In the genomic region with DNA sequence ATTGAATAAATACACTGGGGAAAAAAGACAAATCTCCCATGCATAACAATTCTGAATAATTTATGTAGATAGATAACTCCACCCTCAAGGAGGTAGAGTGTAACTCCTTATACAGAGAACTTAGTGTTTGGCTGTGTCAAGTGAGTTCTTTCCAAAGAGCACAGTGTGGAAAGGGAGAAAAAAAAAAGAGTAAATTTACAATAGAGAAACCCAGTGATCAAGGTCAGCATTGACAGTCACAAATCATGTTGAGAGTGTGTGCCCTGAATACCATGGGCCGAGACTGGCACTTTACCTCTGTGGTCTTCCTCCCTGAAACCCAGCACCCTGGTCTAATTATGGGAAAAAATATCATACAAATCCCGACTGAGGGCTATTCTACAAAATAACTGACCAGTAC, we compare ENCODE assay signal across 27 cellular contexts. TPM values are rescaled to one million over a fixed set of nuclear protein-coding genes. Genes with fewer than 3 reads are reported as not detected.
"Had no signal": no experiment of that assay in that cellular context is flagged by ENCODE, and none has a peak within 500 bp of the region (broad histone marks: within the 10 kb centered on the region; RNA-seq: fewer than 3 reads in every experiment).

No MANE protein-coding gene starts in this region.

- H3K4me3 ChIP-seq: esophagus muscularis mucosa, heart left ventricle, left lung, neural progenitor cell, right atrium auricular region, thyroid gland, upper lobe of left lung, vagina had no signal

- ATAC-seq: activated naive CD4-positive, alpha-beta T cell treated with anti-CD3 and anti-CD28 coated beads, Interleukin-2, amount 50 U/mL, for 72 hours; activated T-cell treated with anti-CD3 and anti-CD28 coated beads, Interleukin-2, amount 50 U/mL, for 72 hours; heart left ventricle; left lung; stimulated activated naive CD8-positive, alpha-beta T cell treated with anti-CD3 and anti-CD28 coated beads, Interleukin-15, amount 100 ng/mL, for 72 hours had no signal

- DNase-seq: activated CD4-positive, alpha-beta T cell treated with anti-CD3 and anti-CD28 coated beads for 36 hours; activated CD4-positive, CD25-positive, alpha-beta regulatory T cell; activated naive CD4-positive, alpha-beta T cell; activated T-cell treated with anti-CD3 and anti-CD28 coated beads for 4 hours; activated T-cell treated with anti-CD3 and anti-CD28 coated beads, Interleukin-2, amount 50 U/mL, for 72 hours; anterior cingulate cortex; dermis blood vessel endothelial cell; effector CD4-positive, alpha-beta T cell; foreskin keratinocyte; heart left ventricle; hypothalamus; left lung; occipital lobe; stimulated activated CD4-positive, alpha-beta T cell treated with anti-CD3 and anti-CD28 coated beads, Interleukin-15, amount 100 ng/mL, for 24 hours; stimulated activated CD4-positive, alpha-beta T cell treated with anti-CD3 and anti-CD28 coated beads, Interleukin-2, amount 100 ng/mL, for 24 hours; stimulated activated naive CD8-positive, alpha-beta T cell treated with anti-CD3 and anti-CD28 coated beads, Interleukin-15, amount 100 ng/mL, for 72 hours; substantia nigra; thyroid gland; upper lobe of left lung had no signal

- H2AFZ ChIP-seq: neural progenitor cell, parathyroid adenoma had no signal

- H3K27ac Mint-ChIP-seq: activated CD4-positive, alpha-beta T cell treated with anti-CD3 and anti-CD28 coated beads for 36 hours; activated naive CD4-positive, alpha-beta T cell treated with anti-CD3 and anti-CD28 coated beads, Interleukin-2, amount 50 U/mL, for 72 hours; activated T-cell treated with anti-CD3 and anti-CD28 coated beads, Interleukin-2, amount 50 U/mL, for 72 hours; neural progenitor cell; stimulated activated naive CD8-positive, alpha-beta T cell treated with anti-CD3 and anti-CD28 coated beads, Interleukin-15, amount 100 ng/mL, for 72 hours had no signal

- H3K27ac ChIP-seq: esophagus muscularis mucosa, foreskin keratinocyte, neural progenitor cell, parathyroid adenoma, right atrium auricular region, thyroid gland, upper lobe of left lung, vagina had no signal

- H3K36me3 Mint-ChIP-seq: neural progenitor cell had no signal

- H3K9me3 ChIP-seq: esophagus muscularis mucosa, heart left ventricle, left lung, right atrium auricular region, thyroid gland, upper lobe of left lung, vagina had no signal

- H3K4me2 ChIP-seq: neural progenitor cell had no signal

- H3K27me3 ChIP-seq: heart left ventricle, left lung, right atrium auricular region, thyroid gland, upper lobe of left lung, vagina had no signal

- H3K9ac ChIP-seq: neural progenitor cell, parathyroid adenoma had no signal

- H3K79me2 ChIP-seq: parathyroid adenoma had no signal

- H3K4me1 ChIP-seq: foreskin keratinocyte, neural progenitor cell, parathyroid adenoma, thyroid gland had no signal

- H3K36me3 ChIP-seq: esophagus muscularis mucosa, neural progenitor cell, right atrium auricular region, thyroid gland, upper lobe of left lung, vagina had no signal

- H3K27me3 Mint-ChIP-seq: activated CD4-positive, alpha-beta T cell treated with anti-CD3 and anti-CD28 coated beads for 36 hours; central memory CD8-positive, alpha-beta T cell; stimulated activated naive CD8-positive, alpha-beta T cell treated with anti-CD3 and anti-CD28 coated beads, Interleukin-15, amount 100 ng/mL, for 72 hours had no signal

- H3K4me3 Mint-ChIP-seq: activated CD4-positive, alpha-beta T cell treated with anti-CD3 and anti-CD28 coated beads for 36 hours; activated T-cell treated with anti-CD3 and anti-CD28 coated beads, Interleukin-2, amount 50 U/mL, for 72 hours; central memory CD8-positive, alpha-beta T cell; neural progenitor cell; stimulated activated naive CD8-positive, alpha-beta T cell treated with anti-CD3 and anti-CD28 coated beads, Interleukin-15, amount 100 ng/mL, for 72 hours had no signal

- H3K9me3 Mint-ChIP-seq: activated naive CD4-positive, alpha-beta T cell treated with anti-CD3 and anti-CD28 coated beads, Interleukin-2, amount 50 U/mL, for 72 hours; activated T-cell treated with anti-CD3 and anti-CD28 coated beads, Interleukin-2, amount 50 U/mL, for 72 hours; central memory CD8-positive, alpha-beta T cell; neural progenitor cell; stimulated activated naive CD8-positive, alpha-beta T cell treated with anti-CD3 and anti-CD28 coated beads, Interleukin-15, amount 100 ng/mL, for 72 hours had no signal

RNA-seq across cellular contexts. Expression of a gene that starts 5.5 kb away (rescaled TPM):
- total RNA-seq: dermis blood vessel endothelial cell, lung microvascular endothelial cell had no signal
